ENCODE assay signal across 22 cellular contexts in the genomic region with DNA sequence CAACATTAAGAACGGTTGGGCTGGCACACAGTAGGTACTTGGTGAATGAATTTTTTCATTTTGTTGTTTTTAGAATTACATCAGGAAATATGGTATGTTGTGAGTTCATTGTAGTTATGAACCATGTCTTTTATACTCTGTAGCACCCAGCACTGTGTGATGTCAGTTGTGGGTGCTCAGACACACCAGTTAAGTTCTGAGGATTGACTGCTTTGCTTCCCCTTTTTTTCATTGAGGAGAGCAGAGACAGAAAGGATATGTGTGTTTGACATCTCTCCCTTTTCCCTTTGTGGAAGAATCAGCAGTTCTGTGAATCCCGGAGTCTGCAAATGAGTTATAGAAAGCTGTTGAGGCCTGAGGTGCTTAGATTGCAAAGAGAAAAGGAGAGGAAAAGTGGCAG. TPM values are rescaled to one million over a fixed set of nuclear protein-coding genes. Genes with fewer than 3 reads are reported as not detected.
DNase-seq lines count a peak whose midpoint lies in the region; ATAC-seq, FAIRE-seq and TF ChIP-seq lines count a peak whose summit lies in the region.
"Had no signal": no experiment of that assay in that cellular context is flagged by ENCODE, and none has a peak within 500 bp of the region (broad histone marks: within the 10 kb centered on the region; RNA-seq: fewer than 3 reads in every experiment).

No MANE protein-coding gene starts in this region.

- TF ChIP-seq POLR2A in GM12892 (IDR thresholded peaks at IDR 0.05; ENCODE audit: low read depth, low read length) = no peak

- DNase-seq in GM12892 (ENCODE audit: insufficient read length) = no peak
- DNase-seq in OCI-LY7 (ENCODE audit: low spot score) = peak; percentile 55
- no peak for DNase-seq in NCI-H524 treated with DMSO at 0.1 percent for 48 hours (lab: John Stamatoyannopoulos, UW)
- DNase-seq in DMS79 (lab: John Stamatoyannopoulos, UW) = no peak
- DNase-seq: CD4-positive, CD25-positive, alpha-beta regulatory T cell; GM23248; KG1; NCI-H1105 treated with DMSO at 0.1 percent for 48 hours; NCI-H2081; NCI-H2171; NCI-H345; NCI-H524; T-helper 1 cell had no signal

- POLR2A ChIA-PET in OCI-LY7 (lab: Charles Lee) = interaction anchor here (0.6 to 2.2 kb wide), 8 partner anchors 10 to 692 kb away, joined by 3 to 13 read pairs (median 3); no protein-coding TSS in a partner anchor

- intact Hi-C loops in OCI-LY7 (cut with micrococcal nuclease; ENCODE audit: unreplicated experiment) = no loop called here

- H4K20me1 ChIP-seq in BLaER1 treated with 17β-estradiol and CSF1 and Interleukin-3, amounts not matched to agents 10 nM and 100 nM = peaks cover 3 to 70% (median 31%) of the 10 kb centered on the region in 11 experiments; a peak in 13 of 22 replicates
- H4K20me1 ChIP-seq in OCI-LY7 (ENCODE audit: insufficient read depth, low read length) = peaks cover 21% of the 10 kb centered on the region; the same call in 1 of the 2 replicates

- no peak overlapping the region for H2AFZ ChIP-seq in OCI-LY7 (ENCODE audit: low read length)
- H2AFZ ChIP-seq: GM23248 had no signal

- TF ChIP-seq CTCF in OCI-LY7 (conservative IDR thresholded peaks at IDR 0.05; ENCODE audit: low read length) = no peak

- H3K4me3 ChIP-seq in BLaER1 treated with 17β-estradiol and CSF1 and Interleukin-3, amounts not matched to agents 10 nM and 100 nM = no peak overlapping the region
- peak overlapping the region; percentile 27 for H3K4me3 ChIP-seq in OCI-LY7 (ENCODE audit: low read depth, low read length, poor library complexity, severe bottlenecking)
- no peak overlapping the region for H3K4me3 ChIP-seq in endocrine pancreas (ENCODE audit: control insufficient read depth, insufficient read depth, low read length)
- H3K4me3 ChIP-seq: A549, GM23248, HAP-1 had no signal

- peak; percentile 27 for FAIRE-seq in GM12892 (lab: Jason Lieb, UNC)
- FAIRE-seq: A549, HepG2 had no signal

- peaks cover 0 to 81% (median 21%) of the 10 kb centered on the region in 11 experiments; a peak in 16 of 22 replicates for H3K36me3 ChIP-seq in BLaER1 treated with 17β-estradiol and CSF1 and Interleukin-3, amounts not matched to agents 10 nM and 100 nM
- H3K36me3 ChIP-seq in OCI-LY7 (ENCODE audit: insufficient read depth, low read length) (peaks cover 54% of the 10 kb centered on the region), endocrine pancreas (ENCODE audit: control insufficient read depth, insufficient read depth, low read length) (no peaks in the 10 kb centered on the region)
- H3K36me3 ChIP-seq: HAP-1 had no signal

- peak overlapping the region; percentile 24 to 70 (median 37); a peak in 20 of 22 replicates for H3K4me2 ChIP-seq in BLaER1 treated with 17β-estradiol and CSF1 and Interleukin-3, amounts not matched to agents 10 nM and 100 nM
- H3K4me2 ChIP-seq in OCI-LY7 (ENCODE audit: low read length) = peak overlapping the region; percentile 86
- H3K4me2 ChIP-seq: A549 had no signal

- peaks cover 100% of the 10 kb centered on the region for H3K79me2 ChIP-seq in OCI-LY7 (ENCODE audit: insufficient read depth, low read depth, low read length)

- peak overlapping the region in 7 of 11 experiments; percentile 2 to 29 (median 13); a peak in 9 of 22 replicates for H3K27ac ChIP-seq in BLaER1 treated with 17β-estradiol and CSF1 and Interleukin-3, amounts not matched to agents 10 nM and 100 nM
- peak overlapping the region; percentile 60 for H3K27ac ChIP-seq in OCI-LY7 (ENCODE audit: low read depth, low read length, poor library complexity, severe bottlenecking)
- H3K27ac ChIP-seq: A549, GM23248 had no signal

- ATAC-seq in GM19351 (IDR thresholded peaks at IDR 0.05; ENCODE audit: unreplicated experiment) (no peak), GM18870 (IDR thresholded peaks at IDR 0.05; ENCODE audit: unreplicated experiment) (no peak)
- ATAC-seq: A549, HepG2, Panc1 had no signal

- no peaks in the 10 kb centered on the region for H3K9me2 ChIP-seq in OCI-LY7 (ENCODE audit: insufficient read depth, low read length)

- H3K9ac ChIP-seq in BLaER1 treated with 17β-estradiol and CSF1 and Interleukin-3, amounts not matched to agents 10 nM and 100 nM = peak overlapping the region in 2 of 11 experiments; percentile 9 to 10; a peak in 3 of 22 replicates
- peak overlapping the region; percentile 51 for H3K9ac ChIP-seq in endocrine pancreas (ENCODE audit: control insufficient read depth, insufficient read depth, low read length)
- H3K9ac ChIP-seq: GM23248 had no signal

- CTCF ChIA-PET in OCI-LY7 (lab: Charles Lee; ENCODE audit: unreplicated experiment) = no interaction called here

- no TSS peak for BruUV-seq in OCI-LY7 (replicated peaks; lab: Mats Ljungman, UMichigan)

- no peaks in the 10 kb centered on the region for H3K27me3 ChIP-seq in BLaER1 treated with 17β-estradiol and CSF1 and Interleukin-3, amounts not matched to agents 10 nM and 100 nM
- H3K27me3 ChIP-seq in endocrine pancreas (ENCODE audit: control insufficient read depth, insufficient read depth, low read length) = no peaks in the 10 kb centered on the region

- H3K4me1 ChIP-seq in BLaER1 treated with 17β-estradiol and CSF1 and Interleukin-3, amounts not matched to agents 10 nM and 100 nM = peaks cover 46 to 70% (median 55%) of the 10 kb centered on the region in 10 experiments
- H3K4me1 ChIP-seq in OCI-LY7 (ENCODE audit: insufficient read depth, low read length, poor library complexity, severe bottlenecking) (peaks cover 100% of the 10 kb centered on the region), endocrine pancreas (ENCODE audit: control insufficient read depth, insufficient read depth, low read length) (no peaks in the 10 kb centered on the region)
- H3K4me1 ChIP-seq: A549 had no signal

- H3K9me3 ChIP-seq in BLaER1 treated with 17β-estradiol and CSF1 and Interleukin-3, amounts not matched to agents 10 nM and 100 nM (replicated peaks in 1 of 11) = peaks cover 0 to 8% (median 0%) of the 10 kb centered on the region in 11 experiments; a peak in 4 of 22 replicates
- H3K9me3 ChIP-seq in OCI-LY7 (ENCODE audit: low read length) (no peaks in the 10 kb centered on the region), endocrine pancreas (ENCODE audit: control insufficient read depth, low read length) (no peaks in the 10 kb centered on the region)
- H3K9me3 ChIP-seq: A549, HAP-1 had no signal

RNA-seq across cellular contexts. Expression of gene SMAD1, which starts 13.0 kb away (rescaled TPM):
- polyA plus RNA-seq in GM12892 (2012; ENCODE audit: missing spikeins) = 5.0 TPM
- total RNA-seq in OCI-LY7 (2014; rRNA removed; shearing (Covaris generic)) = 56.4 and 60.9 TPM in 2 replicates
- total RNA-seq in OCI-LY7 (2022) = 39.9 and 57.4 TPM in 2 replicates
- total RNA-seq: B cell had no signal
